In the genomic region with DNA sequence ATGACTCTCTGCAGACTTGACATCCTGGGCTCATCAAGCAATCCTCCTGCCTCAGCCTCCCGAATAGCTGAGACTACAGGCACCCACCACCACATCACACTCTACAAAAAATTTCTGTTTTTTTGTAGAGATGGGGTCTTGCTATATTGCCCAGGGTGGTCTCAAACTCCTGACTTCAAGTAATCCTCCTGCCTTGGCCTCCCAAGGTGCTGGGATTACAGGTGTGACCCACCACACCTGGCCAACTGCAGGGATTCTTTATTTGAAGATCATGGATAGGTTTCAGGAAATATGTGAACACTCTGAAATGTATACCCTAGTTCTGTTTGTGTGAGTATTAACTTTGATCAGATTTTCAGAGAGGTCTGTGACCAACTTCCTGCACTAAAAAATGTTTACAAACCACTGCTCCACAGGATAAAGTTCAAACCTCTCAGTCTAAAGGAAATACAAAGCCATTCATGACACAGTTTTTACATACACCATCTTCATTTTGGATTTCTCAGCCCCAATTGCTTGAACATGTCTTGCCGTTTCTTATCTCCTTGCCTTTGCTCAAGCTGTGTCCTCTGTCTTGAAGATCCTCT, we compare ENCODE assay signal across 15 cellular contexts.
A peak's percentile ranks its signal among the peaks of the same experiment; 100 is the strongest.
DNase-seq lines count a peak whose midpoint lies in the region; ATAC-seq and TF ChIP-seq lines count a peak whose summit lies in the region.
"Had no signal": no experiment of that assay in that cellular context is flagged by ENCODE, and none has a peak within 500 bp of the region (broad histone marks: within the 10 kb centered on the region; RNA-seq: fewer than 3 reads in every experiment).

No MANE protein-coding gene starts in this region.

- H3K4me3 Mint-ChIP-seq in activated CD8-positive, alpha-beta T cell treated with anti-CD3 and anti-CD28 coated beads for 36 hours: no peak overlapping the region
- no peak overlapping the region for H3K4me3 Mint-ChIP-seq in Calu3 (ENCODE audit: low read depth, unreplicated experiment)
- H3K4me3 Mint-ChIP-seq: GM23338 had no signal

- no peak for TF ChIP-seq EP300 in upper lobe of left lung (IDR thresholded peaks at IDR 0.05)

- TF ChIP-seq POLR2A in heart left ventricle (IDR thresholded peaks at IDR 0.05): no peak
- no peak for TF ChIP-seq POLR2A in upper lobe of left lung (IDR thresholded peaks at IDR 0.05)

- POLR2A ChIA-PET in activated CD8-positive, alpha-beta T cell treated with anti-CD3 and anti-CD28 coated beads for 36 hours (lab: Charles Lee): interaction anchor here (1.6 kb wide), 1 partner anchor 24 kb away, joined by 6 read pairs; no protein-coding TSS in a partner anchor

- no peak overlapping the region for H3K9ac ChIP-seq in liver (ENCODE audit: low read depth in 1 of 2, low read length in 2 of 2)

- H3K27me3 ChIP-seq in heart left ventricle (no peaks in the 10 kb centered on the region), liver (ENCODE audit: control insufficient read depth in 4 of 4, insufficient read depth in 4 of 4, low read length in 3 of 4) (no peaks in the 10 kb centered on the region), upper lobe of left lung (no peaks in the 10 kb centered on the region)
- H3K27me3 ChIP-seq: BE2C had no signal

- ATAC-seq in heart left ventricle (no peak), left ventricle myocardium superior (no peak), upper lobe of left lung (ENCODE audit: low FRiP score in 2 of 2) (no peak)
- no peak for ATAC-seq in activated CD8-positive, alpha-beta T cell treated with anti-CD3 and anti-CD28 coated beads for 36 hours
- ATAC-seq: GM23338 had no signal

- H3K4me3 ChIP-seq in heart left ventricle (no peak overlapping the region), liver (ENCODE audit: low read depth in 1 of 3, low read length in 3 of 3) (no peak overlapping the region), upper lobe of left lung (no peak overlapping the region)
- H3K4me3 ChIP-seq: GM23338, prostate gland had no signal

- H3K9me3 Mint-ChIP-seq in activated CD8-positive, alpha-beta T cell treated with anti-CD3 and anti-CD28 coated beads for 36 hours: peaks cover 2% of the 10 kb centered on the region
- H3K9me3 Mint-ChIP-seq in Calu3 (ENCODE audit: low read depth, unreplicated experiment): no peaks in the 10 kb centered on the region

- 94 to 97% (median 96%) methylated on average over 2 of the region's 2 CpGs for WGBS in heart left ventricle, 4 donors
- 90% methylated on average over 2 of the region's 2 CpGs for WGBS in liver
- 67 to 92% methylated on average over 2 of the region's 2 CpGs for WGBS in upper lobe of left lung, 2 donors

- H3K4me1 ChIP-seq in heart left ventricle (peaks cover 0 to 53% (median 16%) of the 10 kb centered on the region in 12 donors), liver (ENCODE audit: control insufficient read depth in 4 of 4, insufficient read depth in 4 of 4, low read length in 3 of 4) (peaks cover 0 to 21% (median 6%) of the 10 kb centered on the region in 4 donors), upper lobe of left lung (peaks cover 8 to 28% (median 18%) of the 10 kb centered on the region in 4 donors)
- H3K4me1 ChIP-seq: BE2C, prostate gland had no signal

- peak overlapping the region in 8 of 12 donors; percentile 35 to 73 (median 54) for H3K27ac ChIP-seq in heart left ventricle
- peak overlapping the region; percentile 17 to 35 for H3K27ac ChIP-seq in liver (ENCODE audit: low read depth in 1 of 2, low read length in 2 of 2)
- H3K27ac ChIP-seq in upper lobe of left lung: peak overlapping the region in 3 of 4 donors; percentile 5 to 50 (median 21)
- H3K27ac ChIP-seq: HL-60 had no signal

- H3K27me3 Mint-ChIP-seq in activated CD8-positive, alpha-beta T cell treated with anti-CD3 and anti-CD28 coated beads for 36 hours: no peaks in the 10 kb centered on the region
- no peaks in the 10 kb centered on the region for H3K27me3 Mint-ChIP-seq in Calu3 (ENCODE audit: unreplicated experiment)

- H3K36me3 ChIP-seq in heart left ventricle (no peaks in the 10 kb centered on the region), liver (ENCODE audit: control insufficient read depth in 4 of 4, insufficient read depth in 3 of 4, low read depth in 1 of 4, low read length in 3 of 4) (no peaks in the 10 kb centered on the region), upper lobe of left lung (no peaks in the 10 kb centered on the region)
- H3K36me3 ChIP-seq: BE2C, prostate gland had no signal

- H3K27ac Mint-ChIP-seq in activated CD8-positive, alpha-beta T cell treated with anti-CD3 and anti-CD28 coated beads for 36 hours: peak overlapping the region; percentile 53
- no peak overlapping the region for H3K27ac Mint-ChIP-seq in Calu3 (ENCODE audit: unreplicated experiment)
- H3K27ac Mint-ChIP-seq: GM23338 had no signal

- TF ChIP-seq CTCF in heart left ventricle (IDR thresholded peaks at IDR 0.05): no peak
- no peak for TF ChIP-seq CTCF in activated CD8-positive, alpha-beta T cell treated with anti-CD3 and anti-CD28 coated beads for 36 hours (IDR thresholded peaks at IDR 0.05)
- no peak for TF ChIP-seq CTCF in liver (IDR thresholded peaks at IDR 0.05; ENCODE audit: low read depth, low read length, missing input control)
- TF ChIP-seq CTCF in upper lobe of left lung (IDR thresholded peaks at IDR 0.05): no peak
- no peak for TF ChIP-seq CTCF in Calu3 (IDR thresholded peaks at IDR 0.05; ENCODE audit: unreplicated experiment)

- DNase-seq in heart left ventricle (no peak), left ventricle myocardium superior (no peak), upper lobe of left lung (no peak), putamen (ENCODE audit: low spot score) (no peak), NCI-H1105 treated with DMSO at 0.1 percent for 48 hours (lab: John Stamatoyannopoulos, UW) (no peak), Calu3 (no peak)
- DNase-seq in activated CD8-positive, alpha-beta T cell treated with anti-CD3 and anti-CD28 coated beads for 36 hours: no peak
- DNase-seq: activated naive CD4-positive, alpha-beta T cell treated with anti-CD3 and anti-CD28 coated beads, Interleukin-2, amount 50 U/mL, for 16 hours; BE2C; NCI-H2171 treated with DMSO at 0.1 percent for 48 hours; SW 1271 had no signal

- CTCF ChIA-PET in activated CD8-positive, alpha-beta T cell treated with anti-CD3 and anti-CD28 coated beads for 36 hours (lab: Charles Lee): interaction anchor here (1.0 to 1.5 kb wide), 2 partner anchors 9 to 22 kb away, joined by 3 to 4 read pairs; no protein-coding TSS in a partner anchor
- CTCF ChIA-PET in Calu3 (lab: Charles Lee): no interaction called here

- intact Hi-C loops in heart left ventricle (cut with DNase I): loop anchor here in 1 of 10 donors (10.0 kb wide), 1 partner anchor 260 kb away; a partner anchor contains a TSS
- intact Hi-C loops in left ventricle myocardium superior (cut with micrococcal nuclease): no loop called here
- intact Hi-C loops in activated CD8-positive, alpha-beta T cell treated with anti-CD3 and anti-CD28 coated beads for 36 hours (cut with micrococcal nuclease): loop anchor here (10.0 kb wide), 1 partner anchor 260 kb away; a partner anchor contains a TSS
- intact Hi-C loops in Calu3 (cut with micrococcal nuclease; ENCODE audit: unreplicated experiment): no loop called here

- H3K9me3 ChIP-seq in heart left ventricle: no peaks in the 10 kb centered on the region
- no peaks in the 10 kb centered on the region for H3K9me3 ChIP-seq in liver (ENCODE audit: control insufficient read depth in 4 of 4, low read length in 3 of 4)
- no peaks in the 10 kb centered on the region for H3K9me3 ChIP-seq in upper lobe of left lung
- H3K9me3 ChIP-seq: BE2C, prostate gland had no signal

- no peaks in the 10 kb centered on the region for H3K36me3 Mint-ChIP-seq in activated CD8-positive, alpha-beta T cell treated with anti-CD3 and anti-CD28 coated beads for 36 hours (ENCODE audit: low read depth)
- no peaks in the 10 kb centered on the region for H3K36me3 Mint-ChIP-seq in Calu3 (ENCODE audit: insufficient read depth, unreplicated experiment)

- no peak for TF ChIP-seq RAD21 in liver (IDR thresholded peaks at IDR 0.05)

- BruUV-seq in Calu3 (replicated peaks; lab: Mats Ljungman, UMichigan): no TSS peak

- H3K4me1 Mint-ChIP-seq in activated CD8-positive, alpha-beta T cell treated with anti-CD3 and anti-CD28 coated beads for 36 hours (ENCODE audit: low read depth): peaks cover 39% of the 10 kb centered on the region
- no peaks in the 10 kb centered on the region for H3K4me1 Mint-ChIP-seq in Calu3 (ENCODE audit: low read depth, unreplicated experiment)

TF ChIP-seq in liver, 16 proteins besides CTCF, POLR2A, EP300 and RAD21 (continues in another document):
- peak; percentile 57 for TF ChIP-seq SP1 (IDR thresholded peaks at IDR 0.05)
- TF ChIP-seq EGR1 (IDR thresholded peaks at IDR 0.05; ENCODE audit: low read depth in 2 of 2): no peak
- TF ChIP-seq JUND (IDR thresholded peaks at IDR 0.05): no peak
- no peak for TF ChIP-seq HNF4G (IDR thresholded peaks at IDR 0.05)
- TF ChIP-seq, protein P1, sequence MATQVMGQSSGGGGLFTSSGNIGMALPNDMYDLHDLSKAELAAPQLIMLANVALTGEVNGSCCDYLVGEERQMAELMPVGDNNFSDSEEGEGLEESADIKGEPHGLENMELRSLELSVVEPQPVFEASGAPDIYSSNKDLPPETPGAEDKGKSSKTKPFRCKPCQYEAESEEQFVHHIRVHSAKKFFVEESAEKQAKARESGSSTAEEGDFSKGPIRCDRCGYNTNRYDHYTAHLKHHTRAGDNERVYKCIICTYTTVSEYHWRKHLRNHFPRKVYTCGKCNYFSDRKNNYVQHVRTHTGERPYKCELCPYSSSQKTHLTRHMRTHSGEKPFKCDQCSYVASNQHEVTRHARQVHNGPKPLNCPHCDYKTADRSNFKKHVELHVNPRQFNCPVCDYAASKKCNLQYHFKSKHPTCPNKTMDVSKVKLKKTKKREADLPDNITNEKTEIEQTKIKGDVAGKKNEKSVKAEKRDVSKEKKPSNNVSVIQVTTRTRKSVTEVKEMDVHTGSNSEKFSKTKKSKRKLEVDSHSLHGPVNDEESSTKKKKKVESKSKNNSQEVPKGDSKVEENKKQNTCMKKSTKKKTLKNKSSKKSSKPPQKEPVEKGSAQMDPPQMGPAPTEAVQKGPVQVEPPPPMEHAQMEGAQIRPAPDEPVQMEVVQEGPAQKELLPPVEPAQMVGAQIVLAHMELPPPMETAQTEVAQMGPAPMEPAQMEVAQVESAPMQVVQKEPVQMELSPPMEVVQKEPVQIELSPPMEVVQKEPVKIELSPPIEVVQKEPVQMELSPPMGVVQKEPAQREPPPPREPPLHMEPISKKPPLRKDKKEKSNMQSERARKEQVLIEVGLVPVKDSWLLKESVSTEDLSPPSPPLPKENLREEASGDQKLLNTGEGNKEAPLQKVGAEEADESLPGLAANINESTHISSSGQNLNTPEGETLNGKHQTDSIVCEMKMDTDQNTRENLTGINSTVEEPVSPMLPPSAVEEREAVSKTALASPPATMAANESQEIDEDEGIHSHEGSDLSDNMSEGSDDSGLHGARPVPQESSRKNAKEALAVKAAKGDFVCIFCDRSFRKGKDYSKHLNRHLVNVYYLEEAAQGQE (IDR thresholded peaks at IDR 0.05): no peak
- TF ChIP-seq, protein P2, sequence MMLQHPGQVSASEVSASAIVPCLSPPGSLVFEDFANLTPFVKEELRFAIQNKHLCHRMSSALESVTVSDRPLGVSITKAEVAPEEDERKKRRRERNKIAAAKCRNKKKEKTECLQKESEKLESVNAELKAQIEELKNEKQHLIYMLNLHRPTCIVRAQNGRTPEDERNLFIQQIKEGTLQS (IDR thresholded peaks at IDR 0.05): no peak
- TF ChIP-seq GABPA (IDR thresholded peaks at IDR 0.05 in 1 of 2, conservative IDR thresholded peaks at IDR 0.05 in 1 of 2): no peak
